ENCODE assay signal across 1 cellular context in genomic region chr12:53199700-53200099, GRCh38.
TF ChIP-seq lines count a peak whose summit lies in the region.

No MANE protein-coding gene starts in this region.

TF ChIP-seq in K562, 482 proteins besides CTCF, POLR2A, EP300 and RAD21:
- TF ChIP-seq FOXA3 (CRISPR knock-in tag; conservative IDR thresholded peaks at IDR 0.05 in 1 of 2, IDR thresholded peaks at IDR 0.05 in 1 of 2) (peak in 1 of 2 experiments; percentile 32; a peak in 1 of 4 replicates), MIER1 (IDR thresholded peaks at IDR 0.05; ENCODE audit: low read depth) (no peak), ARID4B (CRISPR knock-in tag; IDR thresholded peaks at IDR 0.05) (no peak; the same call in 1 of the 2 replicates), BRD9 (IDR thresholded peaks at IDR 0.05; ENCODE audit: low read depth, partially characterized antibody) (no peak), FOXK2 (conservative IDR thresholded peaks at IDR 0.05 in 1 of 2, IDR thresholded peaks at IDR 0.05 in 1 of 2; ENCODE audit: low read depth in 2 of 2) (peak; percentile 62 to 70; a peak in 3 of 4 replicates)
TF ChIP-seq in K562: peak in this region for 2.
